In genomic region chr11:104490182-104490581, GRCh38 we compare ENCODE assay signal across 22 cellular contexts.
DNase-seq lines count a peak whose midpoint lies in the region; TF ChIP-seq lines count a peak whose summit lies in the region.
"Had no signal": no experiment of that assay in that cellular context is flagged by ENCODE, and none has a peak within 500 bp of the region (broad histone marks: within the 10 kb centered on the region; RNA-seq: fewer than 3 reads in every experiment).

No MANE protein-coding gene starts in this region.

- CTCF ChIA-PET in CD8-positive, alpha-beta memory T cell (lab: Charles Lee), result no interaction called here

- H3K27me3 Mint-ChIP-seq in glutamatergic neuron (ENCODE audit: unreplicated experiment), result no peaks in the 10 kb centered on the region
- H3K27me3 Mint-ChIP-seq in CD8-positive, alpha-beta memory T cell, result peaks cover 3 to 6% of the 10 kb centered on the region in 2 donors

- no peak for TF ChIP-seq CTCF in glutamatergic neuron (IDR thresholded peaks at IDR 0.05; ENCODE audit: partially characterized antibody, unreplicated experiment)
- TF ChIP-seq CTCF in dorsolateral prefrontal cortex (IDR thresholded peaks at IDR 0.05 in 54 of 56, conservative IDR thresholded peaks at IDR 0.05 in 2 of 56; ENCODE audit: low read depth in 1 of 56, partially characterized antibody in 56 of 56), result no peak

- intact Hi-C loops in dorsolateral prefrontal cortex (cut with DNase I), result no loop called here

- H3K36me3 Mint-ChIP-seq in glutamatergic neuron (ENCODE audit: unreplicated experiment), result peaks cover 7% of the 10 kb centered on the region
- peaks cover 0 to 9% (median 0%) of the 10 kb centered on the region in 3 donors for H3K36me3 Mint-ChIP-seq in CD8-positive, alpha-beta memory T cell

- H3K27me3 ChIP-seq in dorsolateral prefrontal cortex, result no peaks in the 10 kb centered on the region
- no peaks in the 10 kb centered on the region for H3K27me3 ChIP-seq in CD8-positive, alpha-beta memory T cell (ENCODE audit: insufficient read depth, low read length, poor library complexity, severe bottlenecking)
- H3K27me3 ChIP-seq: BE2C, Peyer's patch had no signal

- no peaks in the 10 kb centered on the region for H3K4me1 ChIP-seq in CD8-positive, alpha-beta memory T cell (ENCODE audit: insufficient read depth, low read length)
- H3K4me1 ChIP-seq: A549, Peyer's patch had no signal

- POLR2A ChIA-PET in CD8-positive, alpha-beta memory T cell (lab: Charles Lee), result no interaction called here

- H3K9me3 ChIP-seq in CD8-positive, alpha-beta memory T cell (ENCODE audit: low read length), result peaks cover 13% of the 10 kb centered on the region
- H3K9me3 ChIP-seq: A549 had no signal

- no peak overlapping the region for H3K27ac Mint-ChIP-seq in glutamatergic neuron (ENCODE audit: unreplicated experiment)
- no peak overlapping the region for H3K27ac Mint-ChIP-seq in CD8-positive, alpha-beta memory T cell
- H3K27ac Mint-ChIP-seq: HFFc6 had no signal

- H3K36me3 ChIP-seq in CD8-positive, alpha-beta memory T cell (ENCODE audit: insufficient read depth, low read length), result no peaks in the 10 kb centered on the region
- H3K36me3 ChIP-seq: BE2C, Peyer's patch had no signal

- peaks cover 8% of the 10 kb centered on the region for H3K9me3 Mint-ChIP-seq in glutamatergic neuron (ENCODE audit: unreplicated experiment)
- peaks cover 0 to 27% (median 22%) of the 10 kb centered on the region in 5 donors for H3K9me3 Mint-ChIP-seq in CD8-positive, alpha-beta memory T cell

- H3K27ac ChIP-seq in dorsolateral prefrontal cortex, result no peak overlapping the region
- H3K27ac ChIP-seq in CD8-positive, alpha-beta memory T cell (ENCODE audit: low read depth, low read length), result no peak overlapping the region
- H3K27ac ChIP-seq: A549, Peyer's patch had no signal

- H3K4me3 ChIP-seq in dorsolateral prefrontal cortex, result no peak overlapping the region
- H3K4me3 ChIP-seq in CD8-positive, alpha-beta memory T cell (ENCODE audit: low read length), result no peak overlapping the region
- H3K4me3 ChIP-seq: A549, Peyer's patch had no signal

- H3K4me1 Mint-ChIP-seq in glutamatergic neuron (ENCODE audit: low read depth, unreplicated experiment), result no peaks in the 10 kb centered on the region
- no peaks in the 10 kb centered on the region for H3K4me1 Mint-ChIP-seq in CD8-positive, alpha-beta memory T cell

- DNase-seq in activated CD4-positive, alpha-beta T cell treated with anti-CD3 and anti-CD28 coated beads for 48 hours, result peak; percentile 2
- no peak for DNase-seq in activated CD4-positive, alpha-beta T cell treated with anti-CD3 and anti-CD28 coated beads for 1 hour
- DNase-seq in ACHN (peak; percentile 1), HK-2 (ENCODE audit: unreplicated experiment) (peak; percentile 1), glutamatergic neuron (peak; percentile 16), dorsolateral prefrontal cortex (no peak)
- DNase-seq in CD8-positive, alpha-beta memory T cell, result no peak
- no peak for DNase-seq in activated CD4-positive, CD25-positive, alpha-beta regulatory T cell (lab: John Stamatoyannopoulos, UW)
- DNase-seq: BE2C, COR-L47, GF-D8, HFFc6, Karpas-422, MV-4-11, NCI-H1105 treated with DMSO at 0.1 percent for 48 hours, NCI-H2081, NCI-H2171, NCI-H345, NCI-H524, NCI-H82, Peyer's patch had no signal

- in situ Hi-C loops in ACHN (cut with HindIII; ENCODE audit: low pct_ligation_motif_present, low pct_unique_long_range_greater_than_20kb, low sequenced_read_pairs), result no loop called here

- H3K4me3 Mint-ChIP-seq in glutamatergic neuron (ENCODE audit: unreplicated experiment), result no peak overlapping the region
- no peak overlapping the region for H3K4me3 Mint-ChIP-seq in CD8-positive, alpha-beta memory T cell
- H3K4me3 Mint-ChIP-seq: HFFc6 had no signal

Comparison
In these comparisons a context has a peak if more than half of its experiments do, and no peak if none do; other contexts are left out.
1. DNase-seq: peak in activated CD4-positive, alpha-beta T cell treated with anti-CD3 and anti-CD28 coated beads for 48 hours (single experiment), ACHN (single experiment), HK-2 (single experiment) and glutamatergic neuron (single experiment); none in activated CD4-positive, alpha-beta T cell treated with anti-CD3 and anti-CD28 coated beads for 1 hour (single experiment), dorsolateral prefrontal cortex (0 of 10), CD8-positive, alpha-beta memory T cell (0 of 5) and activated CD4-positive, CD25-positive, alpha-beta regulatory T cell (0 of 4).